ENCODE assay signal across 17 cellular contexts in genomic region chr3:184449161-184449515, GRCh38.
DNase-seq lines count a peak whose midpoint lies in the region; ATAC-seq and TF ChIP-seq lines count a peak whose summit lies in the region.
"Had no signal": no experiment of that assay in that cellular context is flagged by ENCODE, and none has a peak within 500 bp of the region (broad histone marks: within the 10 kb centered on the region; RNA-seq: fewer than 3 reads in every experiment).

No MANE protein-coding gene starts in this region.

- no peaks in the 10 kb centered on the region for H3K27me3 Mint-ChIP-seq in activated naive CD4-positive, alpha-beta T cell treated with anti-CD3 and anti-CD28 coated beads for 36 hours (ENCODE audit: low read depth)

- H3K36me3 ChIP-seq in Panc1 (ENCODE audit: control insufficient read depth, insufficient read depth, low read length) (no peaks in the 10 kb centered on the region), brain microvascular endothelial cell (replicated peaks) (no peaks in the 10 kb centered on the region), mesodermal cell (ENCODE audit: control insufficient read depth, insufficient read depth, low read length) (no peaks in the 10 kb centered on the region)
- H3K36me3 ChIP-seq: BE2C had no signal

- H3K4me1 Mint-ChIP-seq in activated naive CD4-positive, alpha-beta T cell treated with anti-CD3 and anti-CD28 coated beads for 36 hours (ENCODE audit: low read depth): no peaks in the 10 kb centered on the region

- intact Hi-C loops in Panc1 (cut with micrococcal nuclease; ENCODE audit: unreplicated experiment): no loop called here
- intact Hi-C loops in activated naive CD4-positive, alpha-beta T cell treated with anti-CD3 and anti-CD28 coated beads for 36 hours (cut with micrococcal nuclease): no loop called here

- 89 to 95% methylated on average over 2 to 5 of the region's 5 CpGs for WGBS in mesodermal cell (ENCODE audit: insufficient coverage in 2 of 2), 2 experiments

- H3K36me3 Mint-ChIP-seq in activated naive CD4-positive, alpha-beta T cell treated with anti-CD3 and anti-CD28 coated beads for 36 hours (ENCODE audit: low read depth): no peaks in the 10 kb centered on the region

- H3K27ac ChIP-seq in C4-2B (peak overlapping the region; percentile 29; the same call in 1 of the 2 replicates), Panc1 (ENCODE audit: low read length) (no peak overlapping the region), brain microvascular endothelial cell (peak overlapping the region; percentile 34), mesodermal cell (ENCODE audit: low read depth, low read length, severe bottlenecking) (peak overlapping the region; percentile 75)

- ATAC-seq in Panc1: peak; percentile 43
- no peak for ATAC-seq in GM19324 (IDR thresholded peaks at IDR 0.05; ENCODE audit: low FRiP score, unreplicated experiment)

- 0 out of 2 replicates have a peak, but pooled peaks cover 8% of the 10 kb centered on the region for H3K4me1 ChIP-seq in Panc1 (ENCODE audit: control insufficient read depth, insufficient read depth, low read length)
- H3K4me1 ChIP-seq in mesodermal cell (ENCODE audit: control insufficient read depth, insufficient read depth, low read length, poor library complexity, severe bottlenecking): peaks cover 5% of the 10 kb centered on the region
- H3K4me1 ChIP-seq: BE2C had no signal

- no peak overlapping the region for H3K4me3 Mint-ChIP-seq in activated naive CD4-positive, alpha-beta T cell treated with anti-CD3 and anti-CD28 coated beads for 36 hours
- H3K4me3 Mint-ChIP-seq: CD4-positive, alpha-beta T cell; H9 had no signal

- POLR2A ChIA-PET in Panc1 (lab: Charles Lee): no interaction called here

- no peak for DNase-seq in Panc1 (ENCODE audit: low read depth, low spot score)
- DNase-seq in brain microvascular endothelial cell: no peak
- no peak for DNase-seq in activated naive CD4-positive, alpha-beta T cell treated with anti-CD3 and anti-CD28 coated beads for 36 hours
- no peak for DNase-seq in activated CD4-positive, alpha-beta T cell treated with anti-CD3 and anti-CD28 coated beads for 4 hours
- DNase-seq in SHP77 (lab: John Stamatoyannopoulos, UW): no peak
- DNase-seq: BE2C; CD4-positive, alpha-beta T cell; H9; NCI-H1105 treated with DMSO at 0.1 percent for 48 hours; NCI-H1694 treated with DMSO at 0.1 percent for 48 hours; NCI-H2227 treated with DMSO at 0.1 percent for 48 hours; NCI-H524; NCI-H82 had no signal

- H3K27me3 ChIP-seq in Panc1 (ENCODE audit: control insufficient read depth, insufficient read depth, low read length): no peaks in the 10 kb centered on the region
- H3K27me3 ChIP-seq in brain microvascular endothelial cell (replicated peaks): no peaks in the 10 kb centered on the region
- H3K27me3 ChIP-seq: BE2C had no signal

- in situ Hi-C loops in Panc1 (cut with HindIII; ENCODE audit: low pct_unique_long_range_greater_than_20kb, low sequenced_read_pairs): no loop called here
- in situ Hi-C loops in brain microvascular endothelial cell (cut with HindIII; ENCODE audit: low pct_ligation_motif_present, low sequenced_read_pairs): no loop called here

- BruUV-seq in Panc1 (replicated peaks; lab: Mats Ljungman, UMichigan): no TSS peak

- TF ChIP-seq CTCF in C4-2B (conservative IDR thresholded peaks at IDR 0.05) (no peak), Panc1 (IDR thresholded peaks at IDR 0.05) (no peak), brain microvascular endothelial cell (IDR thresholded peaks at IDR 0.05; ENCODE audit: low read depth, low read length, missing control alignments) (no peak)

- H3K9me3 Mint-ChIP-seq in activated naive CD4-positive, alpha-beta T cell treated with anti-CD3 and anti-CD28 coated beads for 36 hours: no peaks in the 10 kb centered on the region
- H3K9me3 Mint-ChIP-seq: CD4-positive, alpha-beta T cell; H9 had no signal

- H3K4me3 ChIP-seq in Panc1 (ENCODE audit: low read depth in 2 of 2, low read length in 2 of 2) (no peak overlapping the region), brain microvascular endothelial cell (ENCODE audit: low read depth, low read length) (no peak overlapping the region), mesodermal cell (ENCODE audit: extremely low read depth, insufficient read depth, low read length, poor library complexity, severe bottlenecking) (no peak overlapping the region)

- H3K9me3 ChIP-seq in Panc1 (ENCODE audit: control insufficient read depth, insufficient read depth, low read depth, low read length) (no peaks in the 10 kb centered on the region), mesodermal cell (ENCODE audit: control insufficient read depth, low read length) (no peaks in the 10 kb centered on the region)
- H3K9me3 ChIP-seq: BE2C, Caco-2 had no signal

- CTCF ChIA-PET in Panc1 (lab: Charles Lee): no interaction called here
- CTCF ChIA-PET in activated naive CD4-positive, alpha-beta T cell treated with anti-CD3 and anti-CD28 coated beads for 36 hours (lab: Charles Lee): no interaction called here

- H3K27ac Mint-ChIP-seq in activated naive CD4-positive, alpha-beta T cell treated with anti-CD3 and anti-CD28 coated beads for 36 hours: no peak overlapping the region
- H3K27ac Mint-ChIP-seq: CD4-positive, alpha-beta T cell; H9 had no signal
